In genomic region chr13:94020426-94020825, GRCh38 we compare ENCODE assay signal across 20 cellular contexts.
"Had no signal": no experiment of that assay in that cellular context is flagged by ENCODE, and none has a peak within 500 bp of the region (broad histone marks: within the 10 kb centered on the region; RNA-seq: fewer than 3 reads in every experiment).

No MANE protein-coding gene starts in this region.

- H3K27ac ChIP-seq: colonic mucosa, foreskin keratinocyte, psoas muscle, testis, tibial nerve had no signal

- H3K4me3 Mint-ChIP-seq: naive thymus-derived CD4-positive, alpha-beta T cell; nephron progenitor cell; stimulated activated naive B cell treated with anti-CD40 and anti-IgM and Interleukin-4, amounts not matched to agents 10 μg/mL and 1 μg/mL and 100 μg/mL, for 72 hours; stimulated activated naive CD8-positive, alpha-beta T cell treated with anti-CD3 and anti-CD28 coated beads, Interleukin-15, amount 100 ng/mL, for 72 hours had no signal

- H3K4me3 ChIP-seq: colonic mucosa, lung, psoas muscle, testis, tibial nerve had no signal

- H3K27ac Mint-ChIP-seq: naive thymus-derived CD4-positive, alpha-beta T cell; stimulated activated naive B cell treated with anti-CD40 and anti-IgM and Interleukin-4, amounts not matched to agents 10 μg/mL and 1 μg/mL and 100 μg/mL, for 72 hours; stimulated activated naive CD8-positive, alpha-beta T cell treated with anti-CD3 and anti-CD28 coated beads, Interleukin-15, amount 100 ng/mL, for 72 hours had no signal

- H3K9me3 ChIP-seq: colonic mucosa, psoas muscle, testis, tibial nerve had no signal

- ATAC-seq: left colon; left ventricle myocardium superior; naive thymus-derived CD4-positive, alpha-beta T cell; psoas muscle; sciatic nerve; stimulated activated naive B cell treated with anti-CD40 and anti-IgM and Interleukin-4, amounts not matched to agents 10 μg/mL and 1 μg/mL and 100 μg/mL, for 72 hours; stimulated activated naive CD8-positive, alpha-beta T cell treated with anti-CD3 and anti-CD28 coated beads, Interleukin-15, amount 100 ng/mL, for 72 hours had no signal

- H3K4me1 Mint-ChIP-seq: naive thymus-derived CD4-positive, alpha-beta T cell; nephron progenitor cell; stimulated activated naive B cell treated with anti-CD40 and anti-IgM and Interleukin-4, amounts not matched to agents 10 μg/mL and 1 μg/mL and 100 μg/mL, for 72 hours; stimulated activated naive CD8-positive, alpha-beta T cell treated with anti-CD3 and anti-CD28 coated beads, Interleukin-15, amount 100 ng/mL, for 72 hours had no signal

- H3K4me1 ChIP-seq: colonic mucosa, foreskin keratinocyte, psoas muscle, testis, tibial nerve had no signal

- H3K36me3 Mint-ChIP-seq: naive thymus-derived CD4-positive, alpha-beta T cell; stimulated activated naive B cell treated with anti-CD40 and anti-IgM and Interleukin-4, amounts not matched to agents 10 μg/mL and 1 μg/mL and 100 μg/mL, for 72 hours had no signal

- H3K27me3 Mint-ChIP-seq: stimulated activated naive B cell treated with anti-CD40 and anti-IgM and Interleukin-4, amounts not matched to agents 10 μg/mL and 1 μg/mL and 100 μg/mL, for 72 hours had no signal

- DNase-seq: colonic mucosa; dermis blood vessel endothelial cell; head of caudate nucleus; hippocampal formation; left colon; left ventricle myocardium superior; mesendoderm; naive thymus-derived CD4-positive, alpha-beta T cell; nephron progenitor cell; psoas muscle; retina; stimulated activated CD4-positive, alpha-beta T cell treated with anti-CD3 and anti-CD28 coated beads, Interleukin-2, amount 100 ng/mL, for 24 hours; stimulated activated CD4-positive, alpha-beta T cell treated with anti-CD3 and anti-CD28 coated beads, Interleukin-4, amount 100 ng/mL, for 4 hours; stimulated activated naive B cell treated with anti-CD40 and anti-IgM and Interleukin-4, amounts not matched to agents 10 μg/mL and 1 μg/mL and 100 μg/mL, for 72 hours; stimulated activated naive CD8-positive, alpha-beta T cell treated with anti-CD3 and anti-CD28 coated beads, Interleukin-15, amount 100 ng/mL, for 72 hours; testis had no signal

- H3K27me3 ChIP-seq: colonic mucosa, foreskin keratinocyte, testis, tibial nerve had no signal

- H3K9me3 Mint-ChIP-seq: nephron progenitor cell; stimulated activated naive B cell treated with anti-CD40 and anti-IgM and Interleukin-4, amounts not matched to agents 10 μg/mL and 1 μg/mL and 100 μg/mL, for 72 hours; stimulated activated naive CD8-positive, alpha-beta T cell treated with anti-CD3 and anti-CD28 coated beads, Interleukin-15, amount 100 ng/mL, for 72 hours had no signal

- H3K36me3 ChIP-seq: colonic mucosa, tibial nerve had no signal
